8 cellular contexts compared by ENCODE assay signal in genomic region chr16:14285542-14286380, GRCh38.
A peak's percentile ranks its signal among the peaks of the same experiment; 100 is the strongest.
DNase-seq lines count a peak whose midpoint lies in the region; ATAC-seq and TF ChIP-seq lines count a peak whose summit lies in the region.

No MANE protein-coding gene starts in this region.

- no peaks in the 10 kb centered on the region for H3K79me1 ChIP-seq in mesenchymal stem cell (replicated peaks; ENCODE audit: low read length, poor library complexity, severe bottlenecking)

- H2AFZ ChIP-seq in mesenchymal stem cell (ENCODE audit: low read depth, low read length), result peak overlapping the region; percentile 44

- H4K8ac ChIP-seq in mesenchymal stem cell (ENCODE audit: low read length), result peak overlapping the region; percentile 49

- peaks cover 14% of the 10 kb centered on the region for H3K9me3 ChIP-seq in mesenchymal stem cell (ENCODE audit: control insufficient read depth, low read length)

- H2BK120ac ChIP-seq in mesenchymal stem cell (ENCODE audit: low read depth, low read length), result peak overlapping the region; percentile 21

- H3K4me1 ChIP-seq in mesenchymal stem cell (ENCODE audit: control insufficient read depth, insufficient read depth, low read depth, low read length), result peaks cover 8% of the 10 kb centered on the region

- no peak for TF ChIP-seq CTCF in GM20000 (IDR thresholded peaks at IDR 0.05; ENCODE audit: extremely low read depth, missing control alignments)

- H3K14ac ChIP-seq in mesenchymal stem cell (ENCODE audit: low read length in 2 of 2), result no peak overlapping the region

- peak overlapping the region; percentile 45 to 59 for H3K4ac ChIP-seq in mesenchymal stem cell (ENCODE audit: low read depth in 1 of 2, low read length in 2 of 2)

- H3K4me2 ChIP-seq in mesenchymal stem cell (ENCODE audit: low read length, poor library complexity, severe bottlenecking), result peak overlapping the region; percentile 75

- WGBS in mesenchymal stem cell, result under 1% methylated on average over 57 of the region's 72 CpGs

- no peak overlapping the region for H4K91ac ChIP-seq in mesenchymal stem cell (ENCODE audit: low read length)

- peaks cover 12 to 15% of the 10 kb centered on the region in 2 donors for H3K4me1 Mint-ChIP-seq in effector memory CD8-positive, alpha-beta T cell (ENCODE audit: low read depth in 2 of 2)

- no peaks in the 10 kb centered on the region for H3K36me3 ChIP-seq in mesenchymal stem cell (ENCODE audit: control insufficient read depth in 1 of 2, insufficient read depth in 2 of 2, low read depth in 1 of 2, low read length in 2 of 2)

- H2BK15ac ChIP-seq in mesenchymal stem cell (ENCODE audit: low read depth, poor library complexity, severe bottlenecking), result peak overlapping the region; percentile 71

- H3K27ac Mint-ChIP-seq in effector memory CD8-positive, alpha-beta T cell, result peak overlapping the region; percentile 96 to 98

- ATAC-seq in effector memory CD8-positive, alpha-beta T cell (replicated peaks), result peak; percentile 77

- peak overlapping the region; percentile 15 for H2BK5ac ChIP-seq in mesenchymal stem cell (ENCODE audit: low read depth, low read length, poor library complexity, severe bottlenecking)

- no peak overlapping the region for H3K23ac ChIP-seq in mesenchymal stem cell (ENCODE audit: low read length in 2 of 2)

- peak overlapping the region; percentile 89 for H3K9ac ChIP-seq in mesenchymal stem cell (ENCODE audit: low read length)

- H2AK5ac ChIP-seq in mesenchymal stem cell (ENCODE audit: low read length, severe bottlenecking), result no peak overlapping the region

- peak overlapping the region; percentile 78 to 86 for H3K4me3 ChIP-seq in mesenchymal stem cell (ENCODE audit: insufficient read depth in 1 of 2, low read depth in 1 of 2, low read length in 2 of 2)

- DNase-seq in CMK (ENCODE audit: low read depth), result peak; percentile 98
- DNase-seq in GM20000 (ENCODE audit: low spot score), result peak; percentile 93
- DNase-seq in HT-29 (ENCODE audit: low spot score), result peak; percentile 93
- peak; percentile 80 for DNase-seq in NK-92 treated with Interleukin-12 subunit alpha and Interleukin-12 subunit beta, amount 100 ng/mL, for 24 hours (lab: John Stamatoyannopoulos, UW)
- DNase-seq in activated CD8-positive, alpha-beta memory T cell treated with anti-CD3 and anti-CD28 coated beads for 4 hours (ENCODE audit: low read depth in 2 of 2), result peak; percentile 88 to 91
- DNase-seq in effector memory CD8-positive, alpha-beta T cell, result peak; percentile 94 to 98 (median 97)
- peak; percentile 95 for DNase-seq in mesenchymal stem cell
- peak; percentile 91 for DNase-seq in stimulated activated CD8-positive, alpha-beta memory T cell treated with anti-CD3 and anti-CD28 coated beads, Interleukin-12 subunit alpha, Interleukin-12 subunit beta, amount 100 ng/mL, for 1 hour (ENCODE audit: low read depth)

- peaks cover 6 to 15% of the 10 kb centered on the region in 2 donors for H3K9me3 Mint-ChIP-seq in effector memory CD8-positive, alpha-beta T cell

- H3K27me3 ChIP-seq in mesenchymal stem cell (ENCODE audit: control insufficient read depth in 1 of 2, insufficient read depth in 1 of 2, low read length in 2 of 2), result no peaks in the 10 kb centered on the region

- no peak overlapping the region for H3K18ac ChIP-seq in mesenchymal stem cell (ENCODE audit: low read depth in 1 of 2, low read length in 2 of 2)

- H3K4me3 Mint-ChIP-seq in effector memory CD8-positive, alpha-beta T cell, result peak overlapping the region; percentile 88 to 91

- no peaks in the 10 kb centered on the region for H3K27me3 Mint-ChIP-seq in effector memory CD8-positive, alpha-beta T cell

- H3K36me3 Mint-ChIP-seq in effector memory CD8-positive, alpha-beta T cell (ENCODE audit: insufficient read depth), result peaks cover 41% of the 10 kb centered on the region

- H3K27ac ChIP-seq in mesenchymal stem cell (ENCODE audit: low read length, poor library complexity, severe bottlenecking), result peak overlapping the region; percentile 46

- peak overlapping the region in 1 of 2 experiments; percentile 4 for H2BK12ac ChIP-seq in mesenchymal stem cell (ENCODE audit: low read length in 2 of 2)

Comparison
In these comparisons a context has a peak if more than half of its experiments do, and no peak if none do; other contexts are left out.
1. Peak in every context shown above with its lines: DNase-seq, ATAC-seq, H3K4me3 ChIP-seq and H3K27ac ChIP-seq.